ENCODE assay signal across 1 cellular context in genomic region chr5:96743065-96743768, GRCh38.
TF ChIP-seq lines count a peak whose summit lies in the region.

No MANE protein-coding gene starts in this region.

TF ChIP-seq in WTC11, 78 proteins besides CTCF, POLR2A, EP300 and RAD21 (continued from another document):
- TF ChIP-seq ERG (CRISPR knock-in tag; IDR thresholded peaks at IDR 0.05): no peak
- no peak for TF ChIP-seq PRRX2 (CRISPR knock-in tag; IDR thresholded peaks at IDR 0.05)
- TF ChIP-seq CDX4 (CRISPR knock-in tag; IDR thresholded peaks at IDR 0.05; ENCODE audit: borderline replicate concordance): no peak
- TF ChIP-seq CREB1 (CRISPR knock-in tag; IDR thresholded peaks at IDR 0.05): no peak
- TF ChIP-seq EMX1 (CRISPR knock-in tag; IDR thresholded peaks at IDR 0.05): no peak
- TF ChIP-seq ZNF263 (CRISPR knock-in tag; IDR thresholded peaks at IDR 0.05; ENCODE audit: low read depth): no peak
- no peak for TF ChIP-seq NR2C2 (CRISPR knock-in tag; IDR thresholded peaks at IDR 0.05)
